14 cellular contexts compared by ENCODE assay signal in the genomic region with DNA sequence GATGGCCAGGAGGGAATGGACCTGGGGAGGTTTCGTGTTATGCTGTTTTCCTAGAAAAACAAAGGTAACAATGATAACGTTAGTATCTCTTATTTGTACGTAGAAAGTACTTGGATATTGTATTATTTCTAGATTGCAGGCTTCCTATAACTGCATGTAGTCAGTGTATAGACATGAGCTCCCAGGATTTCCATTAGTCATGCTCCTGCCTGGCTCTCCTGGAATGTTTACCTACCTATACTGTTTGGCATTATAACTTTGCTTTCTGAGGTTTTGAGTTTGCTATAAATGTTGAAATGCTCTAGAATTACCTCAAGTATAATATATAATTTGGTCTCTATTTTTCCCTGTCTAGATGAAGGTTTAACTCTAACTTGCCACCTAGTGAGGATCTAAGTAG.
A peak's percentile ranks its signal among the peaks of the same experiment; 100 is the strongest.
DNase-seq lines count a peak whose midpoint lies in the region; ATAC-seq and TF ChIP-seq lines count a peak whose summit lies in the region.
"Had no signal": no experiment of that assay in that cellular context is flagged by ENCODE, and none has a peak within 500 bp of the region (broad histone marks: within the 10 kb centered on the region; RNA-seq: fewer than 3 reads in every experiment).

No MANE protein-coding gene starts in this region.

- H3K36me3 Mint-ChIP-seq in activated T-cell treated with anti-CD3 and anti-CD28 coated beads, Interleukin-2, amount 50 U/mL, for 24 hours (ENCODE audit: low read depth) = peaks cover 82% of the 10 kb centered on the region
- peaks cover 51% of the 10 kb centered on the region for H3K36me3 Mint-ChIP-seq in activated CD4-positive, alpha-beta memory T cell treated with anti-CD3 and anti-CD28 coated beads for 36 hours

- H3K27ac Mint-ChIP-seq in activated T-cell treated with anti-CD3 and anti-CD28 coated beads, Interleukin-2, amount 50 U/mL, for 24 hours = no peak overlapping the region
- no peak overlapping the region for H3K27ac Mint-ChIP-seq in activated CD4-positive, alpha-beta memory T cell treated with anti-CD3 and anti-CD28 coated beads for 36 hours

- H3K4me1 Mint-ChIP-seq in activated T-cell treated with anti-CD3 and anti-CD28 coated beads, Interleukin-2, amount 50 U/mL, for 24 hours (ENCODE audit: low read depth) = peaks cover 17% of the 10 kb centered on the region
- peaks cover 15% of the 10 kb centered on the region for H3K4me1 Mint-ChIP-seq in activated CD4-positive, alpha-beta memory T cell treated with anti-CD3 and anti-CD28 coated beads for 36 hours (ENCODE audit: low read depth)

- POLR2A ChIA-PET in activated CD4-positive, alpha-beta memory T cell treated with anti-CD3 and anti-CD28 coated beads for 36 hours (lab: Charles Lee) = no interaction called here

- no peaks in the 10 kb centered on the region for H3K27me3 Mint-ChIP-seq in activated T-cell treated with anti-CD3 and anti-CD28 coated beads, Interleukin-2, amount 50 U/mL, for 24 hours
- no peaks in the 10 kb centered on the region for H3K27me3 Mint-ChIP-seq in activated CD4-positive, alpha-beta memory T cell treated with anti-CD3 and anti-CD28 coated beads for 36 hours

- no peaks in the 10 kb centered on the region for H3K9me3 Mint-ChIP-seq in activated T-cell treated with anti-CD3 and anti-CD28 coated beads, Interleukin-2, amount 50 U/mL, for 24 hours
- no peaks in the 10 kb centered on the region for H3K9me3 Mint-ChIP-seq in activated CD4-positive, alpha-beta memory T cell treated with anti-CD3 and anti-CD28 coated beads for 36 hours

- H3K79me2 ChIP-seq in hepatocyte (peaks cover 2% of the 10 kb centered on the region), smooth muscle cell (ENCODE audit: low read depth) (peaks cover 10% of the 10 kb centered on the region)

- WGBS in hepatocyte (ENCODE audit: low lambda C conversion rate, missing lambda C conversion rate) = 90% methylated on average over 3 of the region's 3 CpGs
- WGBS in smooth muscle cell (ENCODE audit: low lambda C conversion rate) = 95% methylated on average over 3 of the region's 3 CpGs

- H4K20me1 ChIP-seq in hepatocyte (ENCODE audit: insufficient read depth, poor library complexity, severe bottlenecking) = no peaks in the 10 kb centered on the region
- H4K20me1 ChIP-seq in smooth muscle cell (ENCODE audit: low read depth) = peaks cover 7% of the 10 kb centered on the region
- H4K20me1 ChIP-seq: BLaER1 treated with 17β-estradiol and CSF1 and Interleukin-3, amounts not matched to agents 10 nM and 100 nM had no signal

- H3K27ac ChIP-seq in cardiac muscle cell (peak overlapping the region; percentile 7), hepatocyte (peak overlapping the region; percentile 16), smooth muscle cell (ENCODE audit: low read depth) (peak overlapping the region; percentile 87)
- H3K27ac ChIP-seq: BLaER1 treated with 17β-estradiol and CSF1 and Interleukin-3, amounts not matched to agents 10 nM and 100 nM had no signal

- H2AFZ ChIP-seq in hepatocyte (no peak overlapping the region), smooth muscle cell (ENCODE audit: low read depth) (no peak overlapping the region)

- no peak for TF ChIP-seq CTCF in cardiac muscle cell (IDR thresholded peaks at IDR 0.05; ENCODE audit: low read depth, low read length)
- no peak for TF ChIP-seq CTCF in hepatocyte (IDR thresholded peaks at IDR 0.05; ENCODE audit: poor library complexity)
- no peak for TF ChIP-seq CTCF in smooth muscle cell (IDR thresholded peaks at IDR 0.05; ENCODE audit: borderline replicate concordance, insufficient read depth, poor library complexity, severe bottlenecking)

- H3K9me3 ChIP-seq in cardiac muscle cell (ENCODE audit: low read depth) = no peaks in the 10 kb centered on the region
- no peaks in the 10 kb centered on the region for H3K9me3 ChIP-seq in hepatocyte (ENCODE audit: low read depth)
- H3K9me3 ChIP-seq in smooth muscle cell (replicated peaks; ENCODE audit: low read depth) = peaks cover 5% of the 10 kb centered on the region

- DNase-seq in cardiac muscle cell (ENCODE audit: low read depth in 1 of 2, low spot score in 1 of 2) (no peak), Right ventricle myocardium superior (no peak), astrocyte of the hippocampus (ENCODE audit: low read depth, low spot score) (peak; percentile 20), hepatocyte (ENCODE audit: low spot score) (no peak), smooth muscle cell (lab: John Stamatoyannopoulos, UW; ENCODE audit: unreplicated experiment) (no peak)
- no peak for DNase-seq in activated T-cell treated with anti-CD3 and anti-CD28 coated beads, Interleukin-2, amount 50 U/mL, for 24 hours
- no peak for DNase-seq in activated CD4-positive, alpha-beta memory T cell treated with anti-CD3 and anti-CD28 coated beads for 36 hours
- DNase-seq: 8988T, NCI-H1417, NCI-H1930, NCI-H2171 treated with DMSO at 0.1 percent for 48 hours, NCI-H510A had no signal

- H3K36me3 ChIP-seq in cardiac muscle cell (peaks cover 34% of the 10 kb centered on the region), hepatocyte (replicated peaks; ENCODE audit: insufficient read depth, low read depth) (peaks cover 6% of the 10 kb centered on the region), smooth muscle cell (ENCODE audit: low read depth) (peaks cover 40% of the 10 kb centered on the region)

- H3K4me1 ChIP-seq in cardiac muscle cell (ENCODE audit: low read depth) (no peaks in the 10 kb centered on the region), hepatocyte (ENCODE audit: insufficient read depth) (no peaks in the 10 kb centered on the region), smooth muscle cell (ENCODE audit: low read depth) (peaks cover 28% of the 10 kb centered on the region)

- H3F3A ChIP-seq in smooth muscle cell (ENCODE audit: low read depth) = peaks cover 29% of the 10 kb centered on the region

- H3K27me3 ChIP-seq in cardiac muscle cell (no peaks in the 10 kb centered on the region), hepatocyte (no peaks in the 10 kb centered on the region), smooth muscle cell (ENCODE audit: low read depth) (no peaks in the 10 kb centered on the region)
- H3K27me3 ChIP-seq: BLaER1 treated with 17β-estradiol and CSF1 and Interleukin-3, amounts not matched to agents 10 nM and 100 nM had no signal

- H3K4me2 ChIP-seq in hepatocyte (no peak overlapping the region), smooth muscle cell (peak overlapping the region; percentile 45)
- H3K4me2 ChIP-seq: BLaER1 treated with 17β-estradiol and CSF1 and Interleukin-3, amounts not matched to agents 10 nM and 100 nM had no signal

- ATAC-seq in Right ventricle myocardium superior (ENCODE audit: poor library complexity) = no peak
- ATAC-seq in GM18870 (IDR thresholded peaks at IDR 0.05; ENCODE audit: unreplicated experiment) = no peak

- H3K4me3 ChIP-seq in cardiac muscle cell (no peak overlapping the region), hepatocyte (no peak overlapping the region), smooth muscle cell (no peak overlapping the region)
- H3K4me3 ChIP-seq: BLaER1 treated with 17β-estradiol and CSF1 and Interleukin-3, amounts not matched to agents 10 nM and 100 nM had no signal

- H3K4me3 Mint-ChIP-seq in activated T-cell treated with anti-CD3 and anti-CD28 coated beads, Interleukin-2, amount 50 U/mL, for 24 hours = no peak overlapping the region
- no peak overlapping the region for H3K4me3 Mint-ChIP-seq in activated CD4-positive, alpha-beta memory T cell treated with anti-CD3 and anti-CD28 coated beads for 36 hours

- H3K9ac ChIP-seq in smooth muscle cell (ENCODE audit: low read depth) = peak overlapping the region; percentile 18
- H3K9ac ChIP-seq: BLaER1 treated with 17β-estradiol and CSF1 and Interleukin-3, amounts not matched to agents 10 nM and 100 nM had no signal

- intact Hi-C loops in Right ventricle myocardium superior (cut with DNase I) = no loop called here
- intact Hi-C loops in activated CD4-positive, alpha-beta memory T cell treated with anti-CD3 and anti-CD28 coated beads for 36 hours (cut with micrococcal nuclease) = no loop called here

- CTCF ChIA-PET in activated CD4-positive, alpha-beta memory T cell treated with anti-CD3 and anti-CD28 coated beads for 36 hours (lab: Charles Lee) = no interaction called here

- no peaks in the 10 kb centered on the region for H3K9me2 ChIP-seq in hepatocyte (replicated peaks; ENCODE audit: insufficient read depth)

Comparison
In these comparisons a context has a peak if more than half of its experiments do, and no peak if none do; other contexts are left out.
1. H3K27ac ChIP-seq: peak in every context shown above with its lines; median percentile 87 in smooth muscle cell; 16 in hepatocyte; 7 in cardiac muscle cell.